Comparison of ENCODE assay signal across 10 cellular contexts in genomic region chr21:32587651-32588050, GRCh38. TPM values are rescaled to one million over a fixed set of nuclear protein-coding genes. Genes with fewer than 3 reads are reported as not detected.
"Had no signal": no experiment of that assay in that cellular context is flagged by ENCODE, and none has a peak within 500 bp of the region (broad histone marks: within the 10 kb centered on the region; RNA-seq: fewer than 3 reads in every experiment).

No MANE protein-coding gene starts in this region.

- H3K36me3 ChIP-seq: HAP-1 had no signal

- H3K4me3 ChIP-seq: GM23248, HAP-1 had no signal

- H3K9me3 Mint-ChIP-seq: HFFc6, IgD-negative memory B cell had no signal

- H3K9ac ChIP-seq: GM23248 had no signal

- H3K4me1 Mint-ChIP-seq: IgD-negative memory B cell had no signal

- H3K4me3 Mint-ChIP-seq: HFFc6, IgD-negative memory B cell had no signal

- H2AFZ ChIP-seq: GM23248 had no signal

- H3K4me1 ChIP-seq: HAP-1 had no signal

- ATAC-seq: HCT116, HepG2 had no signal

- DNase-seq: GM23248, GOT3, H7, HFFc6 had no signal

- H3K27ac Mint-ChIP-seq: HFFc6, IgD-negative memory B cell had no signal

- H3K9me3 ChIP-seq: HAP-1 had no signal

- H3K27ac ChIP-seq: GM23248, HL-60 had no signal

RNA-seq across cellular contexts. Expression of gene TCP10L, which starts 2.3 kb away (rescaled TPM):
- total RNA-seq: H4, H7 had no signal
- polyA plus RNA-seq: GM23248 had no signal
